ENCODE assay signal across 8 cellular contexts in genomic region chrX:36908801-36909403, GRCh38.
DNase-seq lines count a peak whose midpoint lies in the region; ATAC-seq and TF ChIP-seq lines count a peak whose summit lies in the region.

No MANE protein-coding gene starts in this region.

- H3K4me1 ChIP-seq in HEK293 (ENCODE audit: control insufficient read depth, insufficient read depth, low read length), result no peaks in the 10 kb centered on the region

- peaks cover 0 to 3% (median 0%) of the 10 kb centered on the region in 3 donors for H3K9me3 Mint-ChIP-seq in T-cell

- H3K9me3 ChIP-seq in HEK293 (ENCODE audit: control insufficient read depth, insufficient read depth, low read depth, low read length), result no peaks in the 10 kb centered on the region
- no peaks in the 10 kb centered on the region for H3K9me3 ChIP-seq in neural cell (ENCODE audit: low read length)

- no peak overlapping the region for H3K4me3 Mint-ChIP-seq in T-cell

- TF ChIP-seq CTCF in HEK293 (tag by site-specific recombination; IDR thresholded peaks at IDR 0.05) (no peak), cardiac fibroblast (IDR thresholded peaks at IDR 0.05; ENCODE audit: low read depth, low read length) (peak; percentile 41), neural cell (IDR thresholded peaks at IDR 0.05; ENCODE audit: poor library complexity, severe bottlenecking) (peak; percentile 80)

- TF ChIP-seq EP300 in neural cell (conservative IDR thresholded peaks at IDR 0.05; ENCODE audit: poor library complexity, severe bottlenecking), result no peak

- H3K27ac Mint-ChIP-seq in T-cell, result no peak overlapping the region

- H3K4me3 ChIP-seq in HEK293 (ENCODE audit: low read depth, low read length) (no peak overlapping the region), cardiac fibroblast (replicated peaks in 1 of 2; ENCODE audit: low read depth in 2 of 2, low read length in 2 of 2) (no peak overlapping the region), neural cell (ENCODE audit: low read length) (no peak overlapping the region)

- CTCF ChIA-PET in HEK293 (lab: Yijun Ruan, JAX) (interaction anchor here (0.6 to 1.5 kb wide), 5 partner anchors 11 to 566 kb away, joined by 3 to 6 read pairs (median 3); no protein-coding TSS in a partner anchor), T-cell (lab: Charles Lee) (interaction anchor here in 1 of 2 donors (0.6 kb wide), 1 partner anchor 179 kb away, joined by 3 read pairs; no protein-coding TSS in a partner anchor)

- DNase-seq in DMS53 treated with DMSO at 0.1 percent for 48 hours (lab: John Stamatoyannopoulos, UW; ENCODE audit: unreplicated experiment) (peak; percentile 46), NCI-H2171 treated with DMSO at 0.1 percent for 48 hours (lab: John Stamatoyannopoulos, UW) (peak; percentile 21), cardiac fibroblast (ENCODE audit: low read depth in 2 of 2) (peak; percentile 34 to 43), T-cell (no peak), nucleus accumbens (lab: John Stamatoyannopoulos, UW) (no peak), middle frontal gyrus (ENCODE audit: extremely low spot score, low spot score) (no peak)

- H3K4me2 ChIP-seq in neural cell (ENCODE audit: low read length), result no peak overlapping the region

- no peaks in the 10 kb centered on the region for H3K27me3 ChIP-seq in neural cell (ENCODE audit: insufficient read depth, low read depth, low read length)

- H3K27me3 Mint-ChIP-seq in T-cell, result peaks cover 0 to 12% of the 10 kb centered on the region in 2 donors

- no peaks in the 10 kb centered on the region for H3K79me2 ChIP-seq in neural cell (replicated peaks; ENCODE audit: insufficient read depth, low read length)

- POLR2A ChIA-PET in HEK293 (lab: Yijun Ruan, JAX), result no interaction called here
- POLR2A ChIA-PET in T-cell (lab: Charles Lee), result no interaction called here

- no peaks in the 10 kb centered on the region for H3K36me3 ChIP-seq in HEK293 (ENCODE audit: control insufficient read depth in 2 of 2, insufficient read depth in 1 of 2, low read length in 2 of 2)
- H3K36me3 ChIP-seq in neural cell (ENCODE audit: insufficient read depth, low read length), result no peaks in the 10 kb centered on the region

- no peaks in the 10 kb centered on the region for H3K36me3 Mint-ChIP-seq in T-cell

- H3K9me2 ChIP-seq in neural cell (ENCODE audit: insufficient read depth, low read length), result no peaks in the 10 kb centered on the region

- TF ChIP-seq RAD21 in neural cell (conservative IDR thresholded peaks at IDR 0.05), result peak; percentile 76

- no peak overlapping the region for H3K9ac ChIP-seq in neural cell (ENCODE audit: low read length)

- ATAC-seq in T-cell (replicated peaks in 1 of 4), result no peak

- no peaks in the 10 kb centered on the region for H3F3A ChIP-seq in neural cell (ENCODE audit: insufficient read depth, low read length, poor library complexity, severe bottlenecking)

- H2AFZ ChIP-seq in neural cell (ENCODE audit: low read depth, low read length), result no peak overlapping the region

- no peaks in the 10 kb centered on the region for H4K20me1 ChIP-seq in neural cell (ENCODE audit: insufficient read depth)

- H3K27ac ChIP-seq in HEK293 (ENCODE audit: extremely low read depth, low read depth, low read length), result no peak overlapping the region
- H3K27ac ChIP-seq in neural cell (ENCODE audit: low read length), result no peak overlapping the region

- no peaks in the 10 kb centered on the region for H3K4me1 Mint-ChIP-seq in T-cell

TF ChIP-seq in HEK293, 187 proteins besides CTCF, POLR2A, EP300 and RAD21 (continues in another document):
- TF ChIP-seq ZNF654 (tag by site-specific recombination; IDR thresholded peaks at IDR 0.05; ENCODE audit: low read depth) (peak; percentile 33; the same call in 1 of the 2 replicates), ZNF133 (tag by site-specific recombination; IDR thresholded peaks at IDR 0.05) (no peak), TSHZ1 (tag by site-specific recombination; IDR thresholded peaks at IDR 0.05; ENCODE audit: borderline replicate concordance) (no peak)

TF ChIP-seq in neural cell, 6 proteins besides CTCF, POLR2A, EP300 and RAD21:
- TF ChIP-seq MXI1 (conservative IDR thresholded peaks at IDR 0.05; ENCODE audit: poor library complexity, severe bottlenecking) (no peak), POLR2AphosphoS5 (IDR thresholded peaks at IDR 0.05) (no peak), SMC3 (conservative IDR thresholded peaks at IDR 0.05; ENCODE audit: poor library complexity) (peak; percentile 82), EZH2 (IDR thresholded peaks at IDR 0.05; ENCODE audit: borderline replicate concordance, insufficient read depth, low read length, poor library complexity, severe bottlenecking) (no peak)

Comparison
In these comparisons a context has a peak if more than half of its experiments do, and no peak if none do; other contexts are left out.
1. DNase-seq: peak in DMS53 treated with DMSO at 0.1 percent for 48 hours (single experiment), NCI-H2171 treated with DMSO at 0.1 percent for 48 hours (single experiment) and cardiac fibroblast (2 of 2); none in T-cell (0 of 34), nucleus accumbens (0 of 56) and middle frontal gyrus (single experiment).